14 cellular contexts compared by ENCODE assay signal in genomic region chr7:39588401-39588800, GRCh38.
"Had no signal": no experiment of that assay in that cellular context is flagged by ENCODE, and none has a peak within 500 bp of the region (broad histone marks: within the 10 kb centered on the region; RNA-seq: fewer than 3 reads in every experiment).

No MANE protein-coding gene starts in this region.

- H3K4me1 ChIP-seq: ascending aorta, breast epithelium had no signal

- ATAC-seq: activated naive CD8-positive, alpha-beta T cell treated with anti-CD3 and anti-CD28 coated beads, Interleukin-2, amount 50 U/mL, for 24 hours; left ventricle myocardium superior; natural killer cell treated with Interleukin-12 subunit alpha and Interleukin-12 subunit beta and Interleukin-15 and Interleukin-18, amount 100 ng/mL, for 72 hours; stimulated activated memory B cell treated with anti-CD40 and anti-IgM and Interleukin-4, amounts not matched to agents 10 μg/mL and 1 μg/mL and 100 μg/mL, for 72 hours had no signal

- H3K4me3 ChIP-seq: ascending aorta, breast epithelium had no signal

- DNase-seq: activated CD4-positive, alpha-beta T cell treated with anti-CD3 and anti-CD28 coated beads, Interleukin-2, amount 10 ng/mL, durations not matched to agents 7 days and 5 days; activated CD8-positive, alpha-beta memory T cell treated with anti-CD3 and anti-CD28 coated beads for 24 hours; activated naive CD4-positive, alpha-beta T cell; activated naive CD8-positive, alpha-beta T cell treated with anti-CD3 and anti-CD28 coated beads, Interleukin-2, amount 50 U/mL, for 24 hours; endodermal cell; hippocampal formation; kidney; left ventricle myocardium superior; mesendoderm; retina had no signal

- H3K27ac ChIP-seq: ascending aorta had no signal

- H3K27me3 ChIP-seq: ascending aorta, breast epithelium had no signal

- H3K9me3 ChIP-seq: ascending aorta, breast epithelium had no signal

- H3K36me3 ChIP-seq: ascending aorta, breast epithelium had no signal
